In the genomic region with DNA sequence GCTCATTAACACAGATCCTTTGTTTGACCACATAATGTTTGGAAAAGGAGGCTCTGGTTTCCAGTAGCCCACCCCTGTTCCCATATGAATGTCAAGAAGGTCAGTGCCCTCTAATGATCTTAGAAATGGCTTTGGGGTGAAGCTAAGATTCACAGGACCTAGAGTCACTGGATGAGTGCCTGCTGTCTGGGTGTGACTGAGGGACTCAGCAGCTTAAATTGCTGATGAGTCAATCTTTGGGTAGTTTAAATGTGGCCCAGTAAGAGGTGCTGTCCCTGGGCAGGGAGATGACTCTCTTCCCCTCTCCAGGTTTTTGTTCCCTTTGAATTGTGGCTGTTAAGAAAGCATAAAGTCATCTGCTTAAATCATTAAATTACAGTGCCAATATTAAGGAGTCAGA, we compare ENCODE assay signal across 1 cellular context.
A peak's percentile ranks its signal among the peaks of the same experiment; 100 is the strongest.
TF ChIP-seq lines count a peak whose summit lies in the region.

No MANE protein-coding gene starts in this region.

TF ChIP-seq in K562, 482 proteins besides CTCF, POLR2A, EP300 and RAD21 (continued from another document):
- TF ChIP-seq, protein P1, sequence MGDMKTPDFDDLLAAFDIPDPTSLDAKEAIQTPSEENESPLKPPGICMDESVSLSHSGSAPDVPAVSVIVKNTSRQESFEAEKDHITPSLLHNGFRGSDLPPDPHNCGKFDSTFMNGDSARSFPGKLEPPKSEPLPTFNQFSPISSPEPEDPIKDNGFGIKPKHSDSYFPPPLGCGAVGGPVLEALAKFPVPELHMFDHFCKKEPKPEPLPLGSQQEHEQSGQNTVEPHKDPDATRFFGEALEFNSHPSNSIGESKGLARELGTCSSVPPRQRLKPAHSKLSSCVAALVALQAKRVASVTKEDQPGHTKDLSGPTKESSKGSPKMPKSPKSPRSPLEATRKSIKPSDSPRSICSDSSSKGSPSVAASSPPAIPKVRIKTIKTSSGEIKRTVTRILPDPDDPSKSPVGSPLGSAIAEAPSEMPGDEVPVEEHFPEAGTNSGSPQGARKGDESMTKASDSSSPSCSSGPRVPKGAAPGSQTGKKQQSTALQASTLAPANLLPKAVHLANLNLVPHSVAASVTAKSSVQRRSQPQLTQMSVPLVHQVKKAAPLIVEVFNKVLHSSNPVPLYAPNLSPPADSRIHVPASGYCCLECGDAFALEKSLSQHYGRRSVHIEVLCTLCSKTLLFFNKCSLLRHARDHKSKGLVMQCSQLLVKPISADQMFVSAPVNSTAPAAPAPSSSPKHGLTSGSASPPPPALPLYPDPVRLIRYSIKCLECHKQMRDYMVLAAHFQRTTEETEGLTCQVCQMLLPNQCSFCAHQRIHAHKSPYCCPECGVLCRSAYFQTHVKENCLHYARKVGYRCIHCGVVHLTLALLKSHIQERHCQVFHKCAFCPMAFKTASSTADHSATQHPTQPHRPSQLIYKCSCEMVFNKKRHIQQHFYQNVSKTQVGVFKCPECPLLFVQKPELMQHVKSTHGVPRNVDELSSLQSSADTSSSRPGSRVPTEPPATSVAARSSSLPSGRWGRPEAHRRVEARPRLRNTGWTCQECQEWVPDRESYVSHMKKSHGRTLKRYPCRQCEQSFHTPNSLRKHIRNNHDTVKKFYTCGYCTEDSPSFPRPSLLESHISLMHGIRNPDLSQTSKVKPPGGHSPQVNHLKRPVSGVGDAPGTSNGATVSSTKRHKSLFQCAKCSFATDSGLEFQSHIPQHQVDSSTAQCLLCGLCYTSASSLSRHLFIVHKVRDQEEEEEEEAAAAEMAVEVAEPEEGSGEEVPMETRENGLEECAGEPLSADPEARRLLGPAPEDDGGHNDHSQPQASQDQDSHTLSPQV (IDR thresholded peaks at IDR 0.05), result no peak
- TF ChIP-seq NR2C2 (CRISPR knock-in tag; IDR thresholded peaks at IDR 0.05) (no peak), NR2C2 (tag; IDR thresholded peaks at IDR 0.05) (no peak), BCOR (IDR thresholded peaks at IDR 0.05) (no peak), ZNF316 (IDR thresholded peaks at IDR 0.05) (peak; percentile 36; the same call in 1 of the 2 replicates), CBFA2T3 (IDR thresholded peaks at IDR 0.05) (no peak), ZNF583 (CRISPR knock-in tag; IDR thresholded peaks at IDR 0.05) (no peak), C11orf30 (IDR thresholded peaks at IDR 0.05; ENCODE audit: low read depth) (0 out of 2 replicates have a peak, but pooled peaks have one; percentile 15)
